33 cellular contexts compared by ENCODE assay signal in genomic region chr5:159290741-159291140, GRCh38. TPM values are rescaled to one million over a fixed set of nuclear protein-coding genes. Genes with fewer than 3 reads are reported as not detected.
A peak's percentile ranks its signal among the peaks of the same experiment; 100 is the strongest.
DNase-seq lines count a peak whose midpoint lies in the region; ATAC-seq, FAIRE-seq and TF ChIP-seq lines count a peak whose summit lies in the region.
"Had no signal": no experiment of that assay in that cellular context is flagged by ENCODE, and none has a peak within 500 bp of the region (broad histone marks: within the 10 kb centered on the region; RNA-seq: fewer than 3 reads in every experiment).

No MANE protein-coding gene starts in this region.

- intact Hi-C loops in stomach (cut with DNase I; ENCODE audit: low total_unique reads): no loop called here

- 75 to 82% (median 77%) methylated on average over 4 of the region's 4 CpGs for WGBS in stomach, 5 donors

- H3K36me3 ChIP-seq in astrocyte (ENCODE audit: insufficient read depth, low read length) (peaks cover 2% of the 10 kb centered on the region), stomach (peaks cover 0 to 3% (median 2%) of the 10 kb centered on the region in 4 donors)

- H3K36me3 Mint-ChIP-seq in astrocyte (ENCODE audit: low read depth, unreplicated experiment): peaks cover 2% of the 10 kb centered on the region
- H3K36me3 Mint-ChIP-seq in activated CD4-positive, alpha-beta T cell treated with anti-CD3 and anti-CD28 coated beads, Interleukin-2, amount 10 ng/mL, durations not matched to agents 7 days and 5 days (ENCODE audit: low read depth): no peaks in the 10 kb centered on the region
- H3K36me3 Mint-ChIP-seq in activated T-cell treated with anti-CD3 and anti-CD28 coated beads, Interleukin-2, amount 50 U/mL, for 72 hours (ENCODE audit: insufficient read depth in 2 of 2): peaks cover 1 to 2% of the 10 kb centered on the region in 2 donors
- H3K36me3 Mint-ChIP-seq: activated CD8-positive, alpha-beta memory T cell treated with anti-CD3 and anti-CD28 coated beads, Interleukin-2, amount 10 ng/mL, durations not matched to agents 7 days and 5 days; WTC11 had no signal

- peaks cover 13% of the 10 kb centered on the region for H3K4me1 Mint-ChIP-seq in astrocyte (ENCODE audit: low read depth, unreplicated experiment)
- H3K4me1 Mint-ChIP-seq in activated CD4-positive, alpha-beta T cell treated with anti-CD3 and anti-CD28 coated beads, Interleukin-2, amount 10 ng/mL, durations not matched to agents 7 days and 5 days: no peaks in the 10 kb centered on the region
- H3K4me1 Mint-ChIP-seq in activated T-cell treated with anti-CD3 and anti-CD28 coated beads, Interleukin-2, amount 50 U/mL, for 72 hours (ENCODE audit: low read depth): no peaks in the 10 kb centered on the region
- H3K4me1 Mint-ChIP-seq: activated CD8-positive, alpha-beta memory T cell treated with anti-CD3 and anti-CD28 coated beads, Interleukin-2, amount 10 ng/mL, durations not matched to agents 7 days and 5 days; memory B cell; neural crest cell had no signal

- no peak overlapping the region for H2AFZ ChIP-seq in astrocyte (ENCODE audit: low read depth, low read length)
- H2AFZ ChIP-seq: parathyroid adenoma had no signal

- no peaks in the 10 kb centered on the region for H3K79me2 ChIP-seq in astrocyte (ENCODE audit: insufficient read depth, low read length)
- H3K79me2 ChIP-seq: parathyroid adenoma had no signal

- TF ChIP-seq EP300 in stomach (IDR thresholded peaks at IDR 0.05): no peak

- CTCF ChIA-PET in activated CD4-positive, alpha-beta T cell treated with anti-CD3 and anti-CD28 coated beads, Interleukin-2, amount 10 ng/mL, durations not matched to agents 7 days and 5 days (lab: Charles Lee): no interaction called here

- no peak overlapping the region for H3K9ac ChIP-seq in astrocyte (ENCODE audit: low read length)
- H3K9ac ChIP-seq: KMS-11, parathyroid adenoma had no signal

- no peak for FAIRE-seq in astrocyte (lab: Jason Lieb, UNC)
- FAIRE-seq: D721Med, small intestine had no signal

- peak overlapping the region; percentile 35 for H3K27ac Mint-ChIP-seq in astrocyte (ENCODE audit: unreplicated experiment)
- H3K27ac Mint-ChIP-seq in activated CD4-positive, alpha-beta T cell treated with anti-CD3 and anti-CD28 coated beads, Interleukin-2, amount 10 ng/mL, durations not matched to agents 7 days and 5 days: no peak overlapping the region
- no peak overlapping the region for H3K27ac Mint-ChIP-seq in activated T-cell treated with anti-CD3 and anti-CD28 coated beads, Interleukin-2, amount 50 U/mL, for 72 hours
- H3K27ac Mint-ChIP-seq: activated CD8-positive, alpha-beta memory T cell treated with anti-CD3 and anti-CD28 coated beads, Interleukin-2, amount 10 ng/mL, durations not matched to agents 7 days and 5 days; CD4-positive, alpha-beta T cell; memory B cell; WTC11 had no signal

- H3K4me3 ChIP-seq in astrocyte (ENCODE audit: insufficient read depth, low read depth, low read length) (no peak overlapping the region), coronary artery (no peak overlapping the region), stomach (no peak overlapping the region)
- H3K4me3 ChIP-seq: body of pancreas, SK-N-MC, testis had no signal

- H3K9me3 ChIP-seq in astrocyte (ENCODE audit: insufficient read depth, low read depth, low read length) (no peaks in the 10 kb centered on the region), stomach (no peaks in the 10 kb centered on the region)
- H3K9me3 ChIP-seq: body of pancreas, testis had no signal

- TF ChIP-seq CTCF in astrocyte (IDR thresholded peaks at IDR 0.05; ENCODE audit: insufficient read depth, low read depth, low read length): no peak
- TF ChIP-seq CTCF in coronary artery (IDR thresholded peaks at IDR 0.05): no peak
- no peak for TF ChIP-seq CTCF in stomach (IDR thresholded peaks at IDR 0.05)

- H3K4me2 ChIP-seq in astrocyte (ENCODE audit: low read length): no peak overlapping the region
- H3K4me2 ChIP-seq: KMS-11 had no signal

- POLR2A ChIA-PET in activated CD4-positive, alpha-beta T cell treated with anti-CD3 and anti-CD28 coated beads, Interleukin-2, amount 10 ng/mL, durations not matched to agents 7 days and 5 days (lab: Charles Lee): no interaction called here

- H3K27me3 ChIP-seq in astrocyte (ENCODE audit: insufficient read depth, low read length): no peaks in the 10 kb centered on the region
- H3K27me3 ChIP-seq in stomach: no peaks in the 10 kb centered on the region
- H3K27me3 ChIP-seq: body of pancreas, testis had no signal

- H3K4me1 ChIP-seq in astrocyte (ENCODE audit: insufficient read depth, low read length) (no peaks in the 10 kb centered on the region), stomach (no peaks in the 10 kb centered on the region)
- H3K4me1 ChIP-seq: body of pancreas, parathyroid adenoma, testis had no signal

- H3K9me3 Mint-ChIP-seq in astrocyte (ENCODE audit: unreplicated experiment): peaks cover 7% of the 10 kb centered on the region
- no peaks in the 10 kb centered on the region for H3K9me3 Mint-ChIP-seq in activated CD4-positive, alpha-beta T cell treated with anti-CD3 and anti-CD28 coated beads, Interleukin-2, amount 10 ng/mL, durations not matched to agents 7 days and 5 days
- no peaks in the 10 kb centered on the region for H3K9me3 Mint-ChIP-seq in activated T-cell treated with anti-CD3 and anti-CD28 coated beads, Interleukin-2, amount 50 U/mL, for 72 hours
- H3K9me3 Mint-ChIP-seq: activated T-cell treated with anti-CD3 and anti-CD28 coated beads, Interleukin-2, amount 50 U/mL, for 4 hours; CD4-positive, alpha-beta T cell; memory B cell; WTC11 had no signal

- no peaks in the 10 kb centered on the region for H4K20me1 ChIP-seq in astrocyte (ENCODE audit: insufficient read depth, low read length)

- TF ChIP-seq POLR2A in stomach (IDR thresholded peaks at IDR 0.05): no peak

- ATAC-seq in activated T-cell treated with anti-CD3 and anti-CD28 coated beads, Interleukin-2, amount 50 U/mL, for 72 hours (replicated peaks in 1 of 2): no peak
- ATAC-seq: activated CD8-positive, alpha-beta memory T cell treated with anti-CD3 and anti-CD28 coated beads, Interleukin-2, amount 10 ng/mL, durations not matched to agents 7 days and 5 days; activated T-cell treated with anti-CD3 and anti-CD28 coated beads, Interleukin-2, amount 50 U/mL, for 4 hours; body of pancreas; left lobe of liver; WTC11 had no signal

- no peak overlapping the region for H3K4me3 Mint-ChIP-seq in astrocyte (ENCODE audit: unreplicated experiment)
- H3K4me3 Mint-ChIP-seq in activated CD4-positive, alpha-beta T cell treated with anti-CD3 and anti-CD28 coated beads, Interleukin-2, amount 10 ng/mL, durations not matched to agents 7 days and 5 days: no peak overlapping the region
- no peak overlapping the region for H3K4me3 Mint-ChIP-seq in activated T-cell treated with anti-CD3 and anti-CD28 coated beads, Interleukin-2, amount 50 U/mL, for 72 hours
- H3K4me3 Mint-ChIP-seq: activated CD8-positive, alpha-beta memory T cell treated with anti-CD3 and anti-CD28 coated beads, Interleukin-2, amount 10 ng/mL, durations not matched to agents 7 days and 5 days; activated T-cell treated with anti-CD3 and anti-CD28 coated beads, Interleukin-2, amount 50 U/mL, for 4 hours; CD4-positive, alpha-beta T cell; memory B cell; neural crest cell; WTC11 had no signal

- DNase-seq in COLO829 (ENCODE audit: low spot score) (peak; percentile 3), LHCN-M2 (ENCODE audit: low read depth) (peak; percentile 57), astrocyte (ENCODE audit: low read depth) (peak; percentile 53), islet precursor cell (peak; percentile 52), coronary artery (ENCODE audit: low spot score) (no peak), stomach (no peak)
- DNase-seq in activated CD4-positive, alpha-beta T cell treated with anti-CD3 and anti-CD28 coated beads, Interleukin-2, amount 10 ng/mL, durations not matched to agents 7 days and 5 days: no peak
- no peak for DNase-seq in activated T-cell treated with anti-CD3 and anti-CD28 coated beads, Interleukin-2, amount 50 U/mL, for 72 hours
- DNase-seq: activated CD8-positive, alpha-beta memory T cell treated with anti-CD3 and anti-CD28 coated beads, Interleukin-2, amount 10 ng/mL, durations not matched to agents 7 days and 5 days; activated T-cell treated with anti-CD3 and anti-CD28 coated beads, Interleukin-2, amount 50 U/mL, for 4 hours; body of pancreas; CD4-positive, alpha-beta T cell; cerebellar nuclear complex; DND-41; hippocampal formation; NCI-H2029 treated with DMSO at 0.1 percent for 48 hours; NCI-H2227 treated with DMSO at 0.1 percent for 48 hours; NCI-H748 treated with DMSO at 0.1 percent for 48 hours; small intestine; stimulated activated naive CD4-positive, alpha-beta T cell treated with Interleukin-2 at 50 U/mL for 16 hours; testis had no signal

- H3K27ac ChIP-seq in astrocyte (ENCODE audit: low read depth, low read length) (no peak overlapping the region), coronary artery (no peak overlapping the region), stomach (no peak overlapping the region)
- H3K27ac ChIP-seq: body of pancreas, KMS-11, parathyroid adenoma, SK-N-MC, testis had no signal

- H3K27me3 Mint-ChIP-seq in astrocyte (ENCODE audit: low read depth, unreplicated experiment): no peaks in the 10 kb centered on the region
- no peaks in the 10 kb centered on the region for H3K27me3 Mint-ChIP-seq in activated CD4-positive, alpha-beta T cell treated with anti-CD3 and anti-CD28 coated beads, Interleukin-2, amount 10 ng/mL, durations not matched to agents 7 days and 5 days
- no peaks in the 10 kb centered on the region for H3K27me3 Mint-ChIP-seq in activated T-cell treated with anti-CD3 and anti-CD28 coated beads, Interleukin-2, amount 50 U/mL, for 72 hours (ENCODE audit: low read depth)
- H3K27me3 Mint-ChIP-seq: activated CD8-positive, alpha-beta memory T cell treated with anti-CD3 and anti-CD28 coated beads, Interleukin-2, amount 10 ng/mL, durations not matched to agents 7 days and 5 days; CD4-positive, alpha-beta T cell; memory B cell had no signal

RNA-seq across cellular contexts. Expression of gene UBLCP1, which starts 27.7 kb away (rescaled TPM):
- total RNA-seq in LHCN-M2 (2014; rRNA removed) (36.5 and 36.7 TPM in 2 replicates), astrocyte (29.9 and 31.3 TPM in 2 replicates), stomach (10 to 100 TPM in 2 of 5 donors, 1 to 10 TPM in 3; 1.2 to 24.4 (median 8.0) TPM)
- 13.9 TPM for polyA plus RNA-seq in LHCN-M2 (2012)
- 10 to 100 TPM; 16.5 to 20.0 (median 16.8) TPM for polyA plus RNA-seq in stomach
- total RNA-seq in activated CD4-positive, alpha-beta T cell treated with anti-CD3 and anti-CD28 coated beads, Interleukin-2, amount 10 ng/mL, durations not matched to agents 7 days and 5 days: 10 to 100 TPM; 29.2 to 32.2 TPM
- total RNA-seq in activated T-cell treated with anti-CD3 and anti-CD28 coated beads, Interleukin-2, amount 50 U/mL, for 72 hours: 10 to 100 TPM; 40.2 to 42.0 TPM

RNA-seq across cellular contexts. Expression of gene IL12B, which starts 39.5 kb away (rescaled TPM):
- not detected in 2 replicates for total RNA-seq in LHCN-M2 (2014; rRNA removed)
- not detected for polyA plus RNA-seq in LHCN-M2 (2012)
- total RNA-seq in astrocyte: not detected in 2 replicates
- total RNA-seq in stomach: not detected
- polyA plus RNA-seq in stomach: under 1 TPM in 1 of 3 donors, not detected in 2; 0.05 TPM
- total RNA-seq in activated CD4-positive, alpha-beta T cell treated with anti-CD3 and anti-CD28 coated beads, Interleukin-2, amount 10 ng/mL, durations not matched to agents 7 days and 5 days: not detected
- not detected for total RNA-seq in activated T-cell treated with anti-CD3 and anti-CD28 coated beads, Interleukin-2, amount 50 U/mL, for 72 hours
- total RNA-seq: A673; activated T-cell treated with anti-CD3 and anti-CD28 coated beads, Interleukin-2, amount 50 U/mL, for 4 hours; body of pancreas; CD4-positive, alpha-beta T cell; H4; left lobe of liver; neural crest cell; T-helper 1 cell treated with Interleukin-12 subunit alpha and Interleukin-12 subunit beta and Interleukin-4 antibody, amounts not matched to agents 30 ng/mL and 1 ng/mL, for 36 hours; testis; urinary bladder; WTC11 had no signal
- polyA plus RNA-seq: small intestine, urinary bladder had no signal

Comparison
In these comparisons a context has a peak if more than half of its experiments do, and no peak if none do; other contexts are left out.
1. DNase-seq: peak in COLO829 (single experiment), LHCN-M2 (single experiment), astrocyte (single experiment) and islet precursor cell (single experiment); none in coronary artery (single experiment), stomach (single experiment), activated CD4-positive, alpha-beta T cell treated with anti-CD3 and anti-CD28 coated beads, Interleukin-2, amount 10 ng/mL, durations not matched to agents 7 days and 5 days (single experiment) and activated T-cell treated with anti-CD3 and anti-CD28 coated beads, Interleukin-2, amount 50 U/mL, for 72 hours (0 of 2).